In genomic region chr9:70293214-70293613, GRCh38 we compare ENCODE assay signal across 2 cellular contexts.
TF ChIP-seq lines count a peak whose summit lies in the region.

No MANE protein-coding gene starts in this region.

TF ChIP-seq in HepG2, 621 proteins besides CTCF, POLR2A, EP300 and RAD21:
- TF ChIP-seq, protein P1, sequence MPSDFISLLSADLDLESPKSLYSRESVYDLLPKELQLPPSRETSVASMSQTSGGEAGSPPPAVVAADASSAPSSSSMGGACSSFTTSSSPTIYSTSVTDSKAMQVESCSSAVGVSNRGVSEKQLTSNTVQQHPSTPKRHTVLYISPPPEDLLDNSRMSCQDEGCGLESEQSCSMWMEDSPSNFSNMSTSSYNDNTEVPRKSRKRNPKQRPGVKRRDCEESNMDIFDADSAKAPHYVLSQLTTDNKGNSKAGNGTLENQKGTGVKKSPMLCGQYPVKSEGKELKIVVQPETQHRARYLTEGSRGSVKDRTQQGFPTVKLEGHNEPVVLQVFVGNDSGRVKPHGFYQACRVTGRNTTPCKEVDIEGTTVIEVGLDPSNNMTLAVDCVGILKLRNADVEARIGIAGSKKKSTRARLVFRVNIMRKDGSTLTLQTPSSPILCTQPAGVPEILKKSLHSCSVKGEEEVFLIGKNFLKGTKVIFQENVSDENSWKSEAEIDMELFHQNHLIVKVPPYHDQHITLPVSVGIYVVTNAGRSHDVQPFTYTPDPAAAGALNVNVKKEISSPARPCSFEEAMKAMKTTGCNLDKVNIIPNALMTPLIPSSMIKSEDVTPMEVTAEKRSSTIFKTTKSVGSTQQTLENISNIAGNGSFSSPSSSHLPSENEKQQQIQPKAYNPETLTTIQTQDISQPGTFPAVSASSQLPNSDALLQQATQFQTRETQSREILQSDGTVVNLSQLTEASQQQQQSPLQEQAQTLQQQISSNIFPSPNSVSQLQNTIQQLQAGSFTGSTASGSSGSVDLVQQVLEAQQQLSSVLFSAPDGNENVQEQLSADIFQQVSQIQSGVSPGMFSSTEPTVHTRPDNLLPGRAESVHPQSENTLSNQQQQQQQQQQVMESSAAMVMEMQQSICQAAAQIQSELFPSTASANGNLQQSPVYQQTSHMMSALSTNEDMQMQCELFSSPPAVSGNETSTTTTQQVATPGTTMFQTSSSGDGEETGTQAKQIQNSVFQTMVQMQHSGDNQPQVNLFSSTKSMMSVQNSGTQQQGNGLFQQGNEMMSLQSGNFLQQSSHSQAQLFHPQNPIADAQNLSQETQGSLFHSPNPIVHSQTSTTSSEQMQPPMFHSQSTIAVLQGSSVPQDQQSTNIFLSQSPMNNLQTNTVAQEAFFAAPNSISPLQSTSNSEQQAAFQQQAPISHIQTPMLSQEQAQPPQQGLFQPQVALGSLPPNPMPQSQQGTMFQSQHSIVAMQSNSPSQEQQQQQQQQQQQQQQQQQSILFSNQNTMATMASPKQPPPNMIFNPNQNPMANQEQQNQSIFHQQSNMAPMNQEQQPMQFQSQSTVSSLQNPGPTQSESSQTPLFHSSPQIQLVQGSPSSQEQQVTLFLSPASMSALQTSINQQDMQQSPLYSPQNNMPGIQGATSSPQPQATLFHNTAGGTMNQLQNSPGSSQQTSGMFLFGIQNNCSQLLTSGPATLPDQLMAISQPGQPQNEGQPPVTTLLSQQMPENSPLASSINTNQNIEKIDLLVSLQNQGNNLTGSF (CRISPR knock-in tag; IDR thresholded peaks at IDR 0.05): no peak
- TF ChIP-seq KAT2B (IDR thresholded peaks at IDR 0.05; ENCODE audit: borderline replicate concordance, low read depth, low read length): peak; percentile 96
- TF ChIP-seq BHLHE40 (IDR thresholded peaks at IDR 0.05; ENCODE audit: low read length): no peak
- no peak for TF ChIP-seq ARHGAP35 (CRISPR knock-in tag; IDR thresholded peaks at IDR 0.05; ENCODE audit: borderline replicate concordance)
- peak; percentile 56 for TF ChIP-seq GATAD2A (CRISPR knock-in tag; IDR thresholded peaks at IDR 0.05)
- TF ChIP-seq, protein P2, sequence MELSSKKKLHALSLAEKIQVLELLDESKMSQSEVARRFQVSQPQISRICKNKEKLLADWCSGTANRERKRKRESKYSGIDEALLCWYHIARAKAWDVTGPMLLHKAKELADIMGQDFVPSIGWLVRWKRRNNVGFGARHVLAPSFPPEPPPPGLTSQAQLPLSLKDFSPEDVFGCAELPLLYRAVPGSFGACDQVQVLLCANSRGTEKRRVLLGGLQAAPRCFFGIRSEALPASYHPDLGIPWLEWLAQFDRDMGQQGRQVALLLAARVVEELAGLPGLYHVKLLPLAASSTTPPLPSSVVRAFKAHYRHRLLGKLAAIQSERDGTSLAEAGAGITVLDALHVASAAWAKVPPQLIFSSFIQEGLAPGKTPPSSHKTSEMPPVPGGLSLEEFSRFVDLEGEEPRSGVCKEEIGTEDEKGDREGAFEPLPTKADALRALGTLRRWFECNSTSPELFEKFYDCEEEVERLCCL (CRISPR knock-in tag; IDR thresholded peaks at IDR 0.05; ENCODE audit: borderline replicate concordance): no peak
- TF ChIP-seq PHF21A (CRISPR knock-in tag; IDR thresholded peaks at IDR 0.05): no peak
- peak; percentile 77 for TF ChIP-seq ONECUT2 (CRISPR knock-in tag; IDR thresholded peaks at IDR 0.05)

TF ChIP-seq in WTC11, 78 proteins besides CTCF, POLR2A, EP300 and RAD21 (continued from another document):
- TF ChIP-seq, protein P3, sequence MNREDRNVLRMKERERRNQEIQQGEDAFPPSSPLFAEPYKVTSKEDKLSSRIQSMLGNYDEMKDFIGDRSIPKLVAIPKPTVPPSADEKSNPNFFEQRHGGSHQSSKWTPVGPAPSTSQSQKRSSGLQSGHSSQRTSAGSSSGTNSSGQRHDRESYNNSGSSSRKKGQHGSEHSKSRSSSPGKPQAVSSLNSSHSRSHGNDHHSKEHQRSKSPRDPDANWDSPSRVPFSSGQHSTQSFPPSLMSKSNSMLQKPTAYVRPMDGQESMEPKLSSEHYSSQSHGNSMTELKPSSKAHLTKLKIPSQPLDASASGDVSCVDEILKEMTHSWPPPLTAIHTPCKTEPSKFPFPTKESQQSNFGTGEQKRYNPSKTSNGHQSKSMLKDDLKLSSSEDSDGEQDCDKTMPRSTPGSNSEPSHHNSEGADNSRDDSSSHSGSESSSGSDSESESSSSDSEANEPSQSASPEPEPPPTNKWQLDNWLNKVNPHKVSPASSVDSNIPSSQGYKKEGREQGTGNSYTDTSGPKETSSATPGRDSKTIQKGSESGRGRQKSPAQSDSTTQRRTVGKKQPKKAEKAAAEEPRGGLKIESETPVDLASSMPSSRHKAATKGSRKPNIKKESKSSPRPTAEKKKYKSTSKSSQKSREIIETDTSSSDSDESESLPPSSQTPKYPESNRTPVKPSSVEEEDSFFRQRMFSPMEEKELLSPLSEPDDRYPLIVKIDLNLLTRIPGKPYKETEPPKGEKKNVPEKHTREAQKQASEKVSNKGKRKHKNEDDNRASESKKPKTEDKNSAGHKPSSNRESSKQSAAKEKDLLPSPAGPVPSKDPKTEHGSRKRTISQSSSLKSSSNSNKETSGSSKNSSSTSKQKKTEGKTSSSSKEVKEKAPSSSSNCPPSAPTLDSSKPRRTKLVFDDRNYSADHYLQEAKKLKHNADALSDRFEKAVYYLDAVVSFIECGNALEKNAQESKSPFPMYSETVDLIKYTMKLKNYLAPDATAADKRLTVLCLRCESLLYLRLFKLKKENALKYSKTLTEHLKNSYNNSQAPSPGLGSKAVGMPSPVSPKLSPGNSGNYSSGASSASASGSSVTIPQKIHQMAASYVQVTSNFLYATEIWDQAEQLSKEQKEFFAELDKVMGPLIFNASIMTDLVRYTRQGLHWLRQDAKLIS (CRISPR knock-in tag; IDR thresholded peaks at IDR 0.05; ENCODE audit: borderline replicate concordance): no peak
- no peak for TF ChIP-seq PREB (CRISPR knock-in tag; IDR thresholded peaks at IDR 0.05; ENCODE audit: borderline replicate concordance)
- no peak for TF ChIP-seq ATF3 (CRISPR knock-in tag; conservative IDR thresholded peaks at IDR 0.05)
- no peak for TF ChIP-seq ZBTB21 (CRISPR knock-in tag; IDR thresholded peaks at IDR 0.05; ENCODE audit: borderline replicate concordance)
- TF ChIP-seq USF2 (CRISPR knock-in tag; IDR thresholded peaks at IDR 0.05): no peak
- TF ChIP-seq, protein P4, sequence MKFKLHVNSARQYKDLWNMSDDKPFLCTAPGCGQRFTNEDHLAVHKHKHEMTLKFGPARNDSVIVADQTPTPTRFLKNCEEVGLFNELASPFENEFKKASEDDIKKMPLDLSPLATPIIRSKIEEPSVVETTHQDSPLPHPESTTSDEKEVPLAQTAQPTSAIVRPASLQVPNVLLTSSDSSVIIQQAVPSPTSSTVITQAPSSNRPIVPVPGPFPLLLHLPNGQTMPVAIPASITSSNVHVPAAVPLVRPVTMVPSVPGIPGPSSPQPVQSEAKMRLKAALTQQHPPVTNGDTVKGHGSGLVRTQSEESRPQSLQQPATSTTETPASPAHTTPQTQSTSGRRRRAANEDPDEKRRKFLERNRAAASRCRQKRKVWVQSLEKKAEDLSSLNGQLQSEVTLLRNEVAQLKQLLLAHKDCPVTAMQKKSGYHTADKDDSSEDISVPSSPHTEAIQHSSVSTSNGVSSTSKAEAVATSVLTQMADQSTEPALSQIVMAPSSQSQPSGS (CRISPR knock-in tag; IDR thresholded peaks at IDR 0.05; ENCODE audit: borderline replicate concordance, low read depth): no peak
- TF ChIP-seq, protein P5, sequence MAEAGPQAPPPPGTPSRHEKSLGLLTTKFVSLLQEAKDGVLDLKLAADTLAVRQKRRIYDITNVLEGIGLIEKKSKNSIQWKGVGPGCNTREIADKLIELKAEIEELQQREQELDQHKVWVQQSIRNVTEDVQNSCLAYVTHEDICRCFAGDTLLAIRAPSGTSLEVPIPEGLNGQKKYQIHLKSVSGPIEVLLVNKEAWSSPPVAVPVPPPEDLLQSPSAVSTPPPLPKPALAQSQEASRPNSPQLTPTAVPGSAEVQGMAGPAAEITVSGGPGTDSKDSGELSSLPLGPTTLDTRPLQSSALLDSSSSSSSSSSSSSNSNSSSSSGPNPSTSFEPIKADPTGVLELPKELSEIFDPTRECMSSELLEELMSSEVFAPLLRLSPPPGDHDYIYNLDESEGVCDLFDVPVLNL (CRISPR knock-in tag; IDR thresholded peaks at IDR 0.05; ENCODE audit: borderline replicate concordance, low read depth): no peak
